Comparison of ENCODE assay signal across 15 cellular contexts in genomic region chr16:11162571-11163268, GRCh38.
DNase-seq lines count a peak whose midpoint lies in the region; ATAC-seq, FAIRE-seq and TF ChIP-seq lines count a peak whose summit lies in the region.
"Had no signal": no experiment of that assay in that cellular context is flagged by ENCODE, and none has a peak within 500 bp of the region (broad histone marks: within the 10 kb centered on the region; RNA-seq: fewer than 3 reads in every experiment).

No MANE protein-coding gene starts in this region.

- H2BK120ac ChIP-seq in neuronal stem cell (ENCODE audit: low read depth, low read length), result no peak overlapping the region

- no peak for ATAC-seq in natural killer cell treated with Interleukin-12 subunit alpha and Interleukin-12 subunit beta and Interleukin-15 and Interleukin-18, amount 100 ng/mL, for 72 hours
- ATAC-seq in natural killer cell, result no peak

- no peak overlapping the region for H2AFZ ChIP-seq in neuronal stem cell (ENCODE audit: low read length)
- H2AFZ ChIP-seq: GM23248 had no signal

- no peaks in the 10 kb centered on the region for H3K27me3 Mint-ChIP-seq in natural killer cell treated with Interleukin-12 subunit alpha and Interleukin-12 subunit beta and Interleukin-15 and Interleukin-18, amount 100 ng/mL, for 72 hours
- no peaks in the 10 kb centered on the region for H3K27me3 Mint-ChIP-seq in natural killer cell (ENCODE audit: low read depth in 2 of 2)
- H3K27me3 Mint-ChIP-seq in endothelial cell (ENCODE audit: unreplicated experiment), result peaks cover 11% of the 10 kb centered on the region
- H3K27me3 Mint-ChIP-seq: activated CD4-positive, alpha-beta memory T cell treated with anti-CD3 and anti-CD28 coated beads, Interleukin-2, amount 10 ng/mL, durations not matched to agents 7 days and 5 days had no signal

- no peak overlapping the region for H3K4me3 ChIP-seq in neuronal stem cell (ENCODE audit: low read length in 2 of 2)
- H3K4me3 ChIP-seq in HAP-1, result no peak overlapping the region
- H3K4me3 ChIP-seq: GM23248, skin epidermis, suprapubic skin had no signal

- DNase-seq in natural killer cell treated with Interleukin-12 subunit alpha and Interleukin-12 subunit beta and Interleukin-15 and Interleukin-18, amount 100 ng/mL, for 72 hours (ENCODE audit: low spot score), result no peak
- DNase-seq in natural killer cell (no peak), endothelial cell (ENCODE audit: low spot score) (no peak), neuronal stem cell (ENCODE audit: low spot score) (no peak), T-helper 9 cell (no peak), LoVo (ENCODE audit: low spot score) (no peak), D721Med (ENCODE audit: insufficient read length, low spot score) (no peak), HAP-1 (ENCODE audit: low spot score in 2 of 2) (no peak)
- DNase-seq: activated CD4-positive, alpha-beta memory T cell treated with anti-CD3 and anti-CD28 coated beads, Interleukin-2, amount 10 ng/mL, durations not matched to agents 7 days and 5 days; activated naive CD4-positive, alpha-beta T cell treated with anti-CD3 and anti-CD28 coated beads for 36 hours; DMS 273 treated with DMSO at 0.1 percent for 48 hours; erythroblast had no signal

- no peak overlapping the region for H2BK15ac ChIP-seq in neuronal stem cell (ENCODE audit: low read length)

- H3K4me2 ChIP-seq in neuronal stem cell (ENCODE audit: insufficient read depth, low read length, poor library complexity, severe bottlenecking), result no peak overlapping the region

- no peak overlapping the region for H3K4ac ChIP-seq in neuronal stem cell (ENCODE audit: low read length)

- no peak for FAIRE-seq in D721Med (lab: Jason Lieb, UNC)

- no peak overlapping the region for H4K8ac ChIP-seq in neuronal stem cell (ENCODE audit: low read depth, low read length)

- H3K9me3 Mint-ChIP-seq in natural killer cell treated with Interleukin-12 subunit alpha and Interleukin-12 subunit beta and Interleukin-15 and Interleukin-18, amount 100 ng/mL, for 72 hours, result no peaks in the 10 kb centered on the region
- no peaks in the 10 kb centered on the region for H3K9me3 Mint-ChIP-seq in natural killer cell
- no peaks in the 10 kb centered on the region for H3K9me3 Mint-ChIP-seq in endothelial cell (ENCODE audit: unreplicated experiment)
- H3K9me3 Mint-ChIP-seq: activated naive CD4-positive, alpha-beta T cell treated with anti-CD3 and anti-CD28 coated beads for 36 hours had no signal

- no peak overlapping the region for H3K27ac ChIP-seq in neuronal stem cell (replicated peaks; ENCODE audit: low read length)
- H3K27ac ChIP-seq: GM23248, suprapubic skin had no signal

- H3K23ac ChIP-seq in neuronal stem cell (ENCODE audit: low read depth, low read length, poor library complexity), result peak overlapping the region; percentile 57

- no peak overlapping the region for H3K9ac ChIP-seq in neuronal stem cell (ENCODE audit: low read depth, low read length, poor library complexity)
- H3K9ac ChIP-seq: GM23248 had no signal

- H3K27ac Mint-ChIP-seq in natural killer cell treated with Interleukin-12 subunit alpha and Interleukin-12 subunit beta and Interleukin-15 and Interleukin-18, amount 100 ng/mL, for 72 hours, result peak overlapping the region; percentile 97 to 99
- H3K27ac Mint-ChIP-seq in natural killer cell, result no peak overlapping the region
- peak overlapping the region; percentile 90 for H3K27ac Mint-ChIP-seq in endothelial cell (ENCODE audit: unreplicated experiment)
- H3K27ac Mint-ChIP-seq: activated naive CD4-positive, alpha-beta T cell treated with anti-CD3 and anti-CD28 coated beads for 36 hours had no signal

- H3K79me1 ChIP-seq in neuronal stem cell (ENCODE audit: low read depth, low read length), result no peaks in the 10 kb centered on the region

- H3K4me1 Mint-ChIP-seq in natural killer cell treated with Interleukin-12 subunit alpha and Interleukin-12 subunit beta and Interleukin-15 and Interleukin-18, amount 100 ng/mL, for 72 hours (ENCODE audit: low read depth in 2 of 2), result peaks cover 46 to 55% of the 10 kb centered on the region in 2 donors
- H3K4me1 Mint-ChIP-seq in natural killer cell (peaks cover 10 to 23% of the 10 kb centered on the region in 2 donors), endothelial cell (ENCODE audit: unreplicated experiment) (peaks cover 31% of the 10 kb centered on the region)

- no peaks in the 10 kb centered on the region for H3K27me3 ChIP-seq in neuronal stem cell (ENCODE audit: control insufficient read depth in 3 of 3, insufficient read depth in 3 of 3, low read depth in 1 of 3, low read length in 3 of 3)
- no peaks in the 10 kb centered on the region for H3K27me3 ChIP-seq in HAP-1 (ENCODE audit: low read depth)
- H3K27me3 ChIP-seq: suprapubic skin had no signal

- no peak overlapping the region for H3K14ac ChIP-seq in neuronal stem cell (ENCODE audit: low read length)

- H3K18ac ChIP-seq in neuronal stem cell (ENCODE audit: low read length), result no peak overlapping the region

- H3K4me3 Mint-ChIP-seq in natural killer cell treated with Interleukin-12 subunit alpha and Interleukin-12 subunit beta and Interleukin-15 and Interleukin-18, amount 100 ng/mL, for 72 hours, result no peak overlapping the region
- no peak overlapping the region for H3K4me3 Mint-ChIP-seq in natural killer cell
- H3K4me3 Mint-ChIP-seq in endothelial cell (ENCODE audit: unreplicated experiment), result no peak overlapping the region
- H3K4me3 Mint-ChIP-seq: activated CD4-positive, alpha-beta memory T cell treated with anti-CD3 and anti-CD28 coated beads, Interleukin-2, amount 10 ng/mL, durations not matched to agents 7 days and 5 days; activated naive CD4-positive, alpha-beta T cell treated with anti-CD3 and anti-CD28 coated beads for 36 hours had no signal

- H2BK5ac ChIP-seq in neuronal stem cell (ENCODE audit: low read length), result no peak overlapping the region

- no peak overlapping the region for H4K91ac ChIP-seq in neuronal stem cell (ENCODE audit: low read depth, low read length, poor library complexity)

- in situ Hi-C loops in HAP-1 (cut with MboI; ENCODE audit: low sequenced_read_pairs), result no loop called here

- H3K4me1 ChIP-seq in neuronal stem cell (ENCODE audit: control insufficient read depth in 2 of 2, insufficient read depth in 1 of 2, low read depth in 1 of 2, low read length in 2 of 2), result peaks cover 10 to 14% of the 10 kb centered on the region in 2 donors
- H3K4me1 ChIP-seq in HAP-1, result no peaks in the 10 kb centered on the region
- H3K4me1 ChIP-seq: suprapubic skin had no signal

- intact Hi-C loops in natural killer cell (cut with micrococcal nuclease), result no loop called here

- TF ChIP-seq CTCF in natural killer cell (IDR thresholded peaks at IDR 0.05), result no peak
- no peak for TF ChIP-seq CTCF in endothelial cell (IDR thresholded peaks at IDR 0.05; ENCODE audit: unreplicated experiment)
- TF ChIP-seq CTCF in D721Med (IDR thresholded peaks at IDR 0.05; ENCODE audit: insufficient read depth, missing control alignments), result no peak

- peaks cover 4% of the 10 kb centered on the region for H3K36me3 Mint-ChIP-seq in natural killer cell treated with Interleukin-12 subunit alpha and Interleukin-12 subunit beta and Interleukin-15 and Interleukin-18, amount 100 ng/mL, for 72 hours
- no peaks in the 10 kb centered on the region for H3K36me3 Mint-ChIP-seq in natural killer cell
- H3K36me3 Mint-ChIP-seq in endothelial cell (ENCODE audit: low read depth, unreplicated experiment), result peaks cover 29% of the 10 kb centered on the region

- WGBS in neuronal stem cell (ENCODE audit: extremely low coverage in 2 of 2, insufficient read length in 2 of 2, insufficient replicate concordance in 1 of 2), 2 donors, result no CpG with 5 or more reads among the region's 9 CpGs

- no peak overlapping the region for H2AK5ac ChIP-seq in neuronal stem cell (ENCODE audit: low read depth, low read length)

- no peak overlapping the region for H2BK12ac ChIP-seq in neuronal stem cell (ENCODE audit: low read length)

- H3K9me3 ChIP-seq in neuronal stem cell (replicated peaks in 1 of 2; ENCODE audit: control insufficient read depth in 2 of 2, insufficient read depth in 1 of 2, low read depth in 1 of 2, low read length in 2 of 2) (no peaks in the 10 kb centered on the region), HAP-1 (no peaks in the 10 kb centered on the region)
- H3K9me3 ChIP-seq: suprapubic skin had no signal

- H3K36me3 ChIP-seq in neuronal stem cell (replicated peaks in 1 of 2; ENCODE audit: control insufficient read depth in 2 of 2, insufficient read depth in 2 of 2, low read length in 2 of 2) (peaks cover 0 to 5% of the 10 kb centered on the region in 2 donors), HAP-1 (replicated peaks) (no peaks in the 10 kb centered on the region)

Comparison
In these comparisons a context has a peak if more than half of its experiments do, and no peak if none do; other contexts are left out.
1. H3K27ac Mint-ChIP-seq: peak in natural killer cell treated with Interleukin-12 subunit alpha and Interleukin-12 subunit beta and Interleukin-15 and Interleukin-18, amount 100 ng/mL, for 72 hours (2 of 2) and endothelial cell (single experiment); none in natural killer cell (0 of 2).